ENCODE assay signal across 8 cellular contexts in the genomic region with DNA sequence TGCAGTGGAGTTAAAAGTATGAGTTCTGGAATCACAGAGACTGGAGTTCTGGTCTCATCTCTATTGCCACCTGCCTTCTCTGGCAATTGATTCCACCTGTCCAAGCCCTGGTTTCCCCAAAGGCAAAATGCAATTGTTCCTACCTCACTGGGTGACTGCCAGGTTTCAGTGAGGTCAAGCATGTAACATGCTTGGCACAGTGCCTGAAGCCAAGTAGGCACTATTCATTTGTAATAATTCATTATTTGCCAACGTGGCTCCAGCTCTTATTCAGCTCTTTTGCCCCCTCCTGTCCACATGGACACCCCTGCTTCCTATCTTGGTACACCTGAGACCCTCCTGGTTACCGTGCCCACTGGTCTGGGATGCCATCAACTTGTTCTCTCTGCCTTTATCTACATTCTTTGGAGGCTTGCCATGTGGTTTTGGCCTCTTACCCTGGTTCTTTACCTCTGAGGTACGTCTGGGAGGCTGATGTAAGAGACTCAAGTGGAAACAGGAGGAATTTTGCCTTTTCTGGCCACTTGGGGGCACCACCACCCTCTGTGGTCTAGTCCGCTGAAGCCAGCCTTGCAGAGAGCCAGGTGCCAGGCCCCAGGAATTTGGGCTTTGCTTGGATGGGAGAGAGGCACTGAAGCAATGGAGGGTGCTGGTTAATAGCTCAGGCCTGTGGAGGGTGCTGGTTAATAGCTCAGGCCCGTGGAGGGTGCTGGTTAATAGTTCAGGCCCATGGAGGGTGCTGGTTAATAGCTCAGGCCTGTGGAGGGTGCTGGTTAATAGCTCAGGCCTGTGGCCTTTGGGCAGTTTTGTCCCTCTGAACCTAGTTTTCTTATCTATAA. TPM values are rescaled to one million over a fixed set of nuclear protein-coding genes. Genes with fewer than 3 reads are reported as not detected.
DNase-seq lines count a peak whose midpoint lies in the region; ATAC-seq and TF ChIP-seq lines count a peak whose summit lies in the region.

No MANE protein-coding gene starts in this region.

- no peak overlapping the region for H3K4me3 ChIP-seq in DND-41 (ENCODE audit: low read depth in 1 of 2, low read length in 2 of 2)
- H3K4me3 ChIP-seq in gastroesophageal sphincter: peak overlapping the region in 1 of 2 donors; percentile 69
- peak overlapping the region; percentile 75 for H3K4me3 ChIP-seq in osteoblast (ENCODE audit: insufficient read depth, low read length)
- no peak overlapping the region for H3K4me3 ChIP-seq in upper lobe of right lung

- no peaks in the 10 kb centered on the region for H3K36me3 ChIP-seq in DND-41 (ENCODE audit: insufficient read depth, low read length)
- peaks cover 0 to 5% of the 10 kb centered on the region in 2 donors for H3K36me3 ChIP-seq in gastroesophageal sphincter
- H3K36me3 ChIP-seq in osteoblast (ENCODE audit: insufficient read depth, low read length): no peaks in the 10 kb centered on the region
- no peaks in the 10 kb centered on the region for H3K36me3 ChIP-seq in upper lobe of right lung

- H3K79me2 ChIP-seq in DND-41 (ENCODE audit: insufficient read depth, low read length): no peaks in the 10 kb centered on the region
- no peaks in the 10 kb centered on the region for H3K79me2 ChIP-seq in osteoblast (ENCODE audit: insufficient read depth, low read length)

- DNase-seq in DND-41 (peak; percentile 68), M059J (ENCODE audit: low read depth) (peak; percentile 89), RPMI8226 (peak; percentile 97), osteoblast (ENCODE audit: insufficient read length, low spot score, missing footprints) (peak; percentile 97), upper lobe of right lung (peak; percentile 83)
- DNase-seq in activated naive CD4-positive, alpha-beta T cell (lab: John Stamatoyannopoulos, UW): peak; percentile 15 to 51 (median 29)

- TF ChIP-seq POLR2A in gastroesophageal sphincter (IDR thresholded peaks at IDR 0.05): no peak

- H3K9me3 ChIP-seq in DND-41 (ENCODE audit: insufficient read depth, low read length, severe bottlenecking) (no peaks in the 10 kb centered on the region), gastroesophageal sphincter (no peaks in the 10 kb centered on the region), osteoblast (ENCODE audit: low read depth, low read length) (no peaks in the 10 kb centered on the region), upper lobe of right lung (no peaks in the 10 kb centered on the region)

- no peaks in the 10 kb centered on the region for H4K20me1 ChIP-seq in DND-41 (ENCODE audit: insufficient read depth, low read length)
- H4K20me1 ChIP-seq in osteoblast (ENCODE audit: insufficient read depth, low read length): peaks cover 10% of the 10 kb centered on the region

- no peaks in the 10 kb centered on the region for H3K4me1 ChIP-seq in DND-41 (ENCODE audit: insufficient read depth, low read length)
- H3K4me1 ChIP-seq in gastroesophageal sphincter: peaks cover 0 to 60% (median 15%) of the 10 kb centered on the region in 3 donors
- H3K4me1 ChIP-seq in osteoblast (ENCODE audit: insufficient read depth, low read length): peaks cover 12% of the 10 kb centered on the region
- peaks cover 20% of the 10 kb centered on the region for H3K4me1 ChIP-seq in upper lobe of right lung

- 10 to 12% methylated on average over 3 to 5 of the region's 5 CpGs for WGBS in gastroesophageal sphincter (ENCODE audit: low coverage in 1 of 2), 2 donors

- intact Hi-C loops in upper lobe of right lung (cut with DNase I): loop anchor here (5.0 kb wide), 1 partner anchor 120 kb away; no protein-coding TSS in a partner anchor

- H2AFZ ChIP-seq in DND-41 (ENCODE audit: low read depth, low read length): no peak overlapping the region
- H2AFZ ChIP-seq in osteoblast (ENCODE audit: low read length): no peak overlapping the region

- ATAC-seq in DND-41 (ENCODE audit: insufficient read depth, low read depth): peak; percentile 83
- ATAC-seq in gastroesophageal sphincter: peak; percentile 48
- ATAC-seq in upper lobe of right lung: peak; percentile 83
- no peak for ATAC-seq in GM21447 (IDR thresholded peaks at IDR 0.05; ENCODE audit: unreplicated experiment)

- no peak overlapping the region for H3K4me2 ChIP-seq in DND-41 (ENCODE audit: insufficient read depth, low read length)
- peak overlapping the region; percentile 2 for H3K4me2 ChIP-seq in osteoblast (ENCODE audit: insufficient read depth, low read length)

- H3K27me3 ChIP-seq in DND-41 (ENCODE audit: insufficient read depth, low read length, poor library complexity) (peaks cover 33% of the 10 kb centered on the region), gastroesophageal sphincter (peaks cover 36% of the 10 kb centered on the region), osteoblast (ENCODE audit: insufficient read depth, low read length) (peaks cover 35% of the 10 kb centered on the region), upper lobe of right lung (peaks cover 18% of the 10 kb centered on the region)

- H3K9ac ChIP-seq in DND-41 (ENCODE audit: low read depth, low read length): no peak overlapping the region

- TF ChIP-seq EP300 in gastroesophageal sphincter (IDR thresholded peaks at IDR 0.05): no peak

- TF ChIP-seq CTCF in DND-41 (IDR thresholded peaks at IDR 0.05; ENCODE audit: borderline replicate concordance, extremely low read depth, low read length, poor library complexity, severe bottlenecking) (peak; percentile 82), gastroesophageal sphincter (IDR thresholded peaks at IDR 0.05) (peak in 3 of 4 experiments; percentile 72 to 79 (median 77)), osteoblast (IDR thresholded peaks at IDR 0.05; ENCODE audit: extremely low read depth, low read depth, low read length) (peak; percentile 79), upper lobe of right lung (IDR thresholded peaks at IDR 0.05) (peak; percentile 70)

- no peak overlapping the region for H3K27ac ChIP-seq in DND-41 (ENCODE audit: low read length)
- H3K27ac ChIP-seq in gastroesophageal sphincter: peak overlapping the region in 1 of 4 donors; percentile 4
- H3K27ac ChIP-seq in osteoblast (ENCODE audit: low read depth, low read length): no peak overlapping the region
- no peak overlapping the region for H3K27ac ChIP-seq in upper lobe of right lung

RNA-seq across cellular contexts. Expression of a gene that starts 1.7 kb away (rescaled TPM):
- total RNA-seq in M059J (2014; rRNA removed; shearing (Covaris generic)): not detected in 2 replicates
- 1 to 10 TPM; 1.3 to 4.7 (median 2.8) TPM for total RNA-seq in gastroesophageal sphincter
- total RNA-seq in osteoblast: 81.3 and 121 TPM in 2 replicates
- 1.1 TPM for total RNA-seq in upper lobe of right lung

RNA-seq across cellular contexts. Expression of a gene that starts 32.2 kb away (rescaled TPM):
- 0.44 TPM in 1 of 2 replicates, not detected in the other for total RNA-seq in M059J (2014; rRNA removed; shearing (Covaris generic))
- total RNA-seq in gastroesophageal sphincter (100 to 1,000 TPM in 3 of 4 donors, 10 to 100 TPM in 1; 52.9 to 359 (median 146) TPM), osteoblast (520 and 687 TPM in 2 replicates), upper lobe of right lung (112 TPM)

Comparison
In these comparisons a context has a peak if more than half of its experiments do, and no peak if none do; other contexts are left out.
1. DNase-seq: peak in every context shown above with its lines; median percentile 97 in RPMI8226; 97 in osteoblast; 89 in M059J; 83 in upper lobe of right lung; 68 in DND-41; 29 in activated naive CD4-positive, alpha-beta T cell.
2. RNA of a gene that starts 1.7 kb away (total RNA-seq): 81.3 to 121 TPM in osteoblast; 1.3 to 4.7 TPM in gastroesophageal sphincter, 1.1 TPM in upper lobe of right lung (single experiment) and not detected in M059J; every median in the first group is over 10 times any median in the second.
3. RNA of a gene that starts 32.2 kb away (total RNA-seq): 520 to 687 TPM in osteoblast, 52.9 to 359 TPM in gastroesophageal sphincter and 112 TPM in upper lobe of right lung (single experiment); 0.44 TPM in M059J; every median in the first group is over 10 times any median in the second.
4. Peak in every context shown above with its lines, with median percentiles within 50 percentile points of each other: CTCF ChIP-seq.